ENCODE assay signal across 15 cellular contexts in genomic region chr7:134783294-134784069, GRCh38. TPM values are rescaled to one million over a fixed set of nuclear protein-coding genes. Genes with fewer than 3 reads are reported as not detected.
DNase-seq lines count a peak whose midpoint lies in the region; ATAC-seq, FAIRE-seq and TF ChIP-seq lines count a peak whose summit lies in the region.
"Had no signal": no experiment of that assay in that cellular context is flagged by ENCODE, and none has a peak within 500 bp of the region (broad histone marks: within the 10 kb centered on the region; RNA-seq: fewer than 3 reads in every experiment).

No MANE protein-coding gene starts in this region.

- H3K4me3 Mint-ChIP-seq in astrocyte (ENCODE audit: unreplicated experiment), result no peak overlapping the region
- no peak overlapping the region for H3K4me3 Mint-ChIP-seq in T-helper 17 cell
- H3K4me3 Mint-ChIP-seq: activated CD4-positive, alpha-beta memory T cell treated with anti-CD3 and anti-CD28 coated beads, Interleukin-2, amount 10 ng/mL, durations not matched to agents 7 days and 5 days; activated T-helper 17 cell treated with anti-CD3 and anti-CD28 coated beads, Interleukin-2, amount 50 U/mL, for 72 hours had no signal

- H4K20me1 ChIP-seq in BLaER1 treated with 17β-estradiol and CSF1 and Interleukin-3, amounts not matched to agents 10 nM and 100 nM, result no peaks in the 10 kb centered on the region
- H4K20me1 ChIP-seq in astrocyte (ENCODE audit: insufficient read depth, low read length) (peaks cover 88% of the 10 kb centered on the region), HepG2 (ENCODE audit: insufficient read depth, low read length) (no peaks in the 10 kb centered on the region), PC-9 (ENCODE audit: insufficient read depth) (no peaks in the 10 kb centered on the region)

- ATAC-seq in HepG2, result no peak
- peak; percentile 67 for ATAC-seq in stimulated activated naive CD8-positive, alpha-beta T cell treated with anti-CD3 and anti-CD28 coated beads, Interleukin-15, Interleukin-2, amounts not matched to agents 100 U/mL and 50 U/mL, for 24 hours
- no peak for ATAC-seq in T-helper 17 cell
- ATAC-seq: activated T-helper 17 cell treated with anti-CD3 and anti-CD28 coated beads, Interleukin-2, amount 50 U/mL, for 72 hours had no signal

- BruUV-seq in HepG2 (replicated peaks; lab: Mats Ljungman, UMichigan), result no TSS peak
- BruUV-seq in PC-9 (replicated peaks; lab: Mats Ljungman, UMichigan), result no TSS peak

- FAIRE-seq in astrocyte (lab: Jason Lieb, UNC) (no peak), HepG2 (lab: Jason Lieb, UNC) (no peak)

- peak overlapping the region; percentile 55 to 89 (median 76) for H3K4me2 ChIP-seq in BLaER1 treated with 17β-estradiol and CSF1 and Interleukin-3, amounts not matched to agents 10 nM and 100 nM
- H3K4me2 ChIP-seq in astrocyte (ENCODE audit: low read length) (peak overlapping the region; percentile 96), HepG2 (ENCODE audit: low read depth, low read length) (no peak overlapping the region), PC-9 (no peak overlapping the region)

- H3K27ac ChIP-seq in BLaER1 treated with 17β-estradiol and CSF1 and Interleukin-3, amounts not matched to agents 10 nM and 100 nM, result peak overlapping the region; percentile 23 to 72 (median 65); a peak in 17 of 22 replicates
- H3K27ac ChIP-seq in astrocyte (ENCODE audit: low read depth, low read length) (peak overlapping the region; percentile 93), HepG2 (ENCODE audit: extremely low read length, insufficient read depth, low read length) (no peak overlapping the region), PC-9 (no peak overlapping the region)
- H3K27ac ChIP-seq: upper lobe of left lung had no signal

- TF ChIP-seq EP300 in HepG2 (IDR thresholded peaks at IDR 0.05; ENCODE audit: low read depth in 2 of 2, low read length in 2 of 2) (no peak), HepG2 (CRISPR knock-in tag; IDR thresholded peaks at IDR 0.05; ENCODE audit: borderline replicate concordance) (no peak)

- no peak for TF ChIP-seq POLR2A in HepG2 (IDR thresholded peaks at IDR 0.05; ENCODE audit: insufficient read depth in 1 of 2, low read depth in 2 of 2, low read length in 2 of 2)

- no peaks in the 10 kb centered on the region for H3K9me3 Mint-ChIP-seq in astrocyte (ENCODE audit: unreplicated experiment)
- H3K9me3 Mint-ChIP-seq: activated CD4-positive, alpha-beta memory T cell treated with anti-CD3 and anti-CD28 coated beads, Interleukin-2, amount 10 ng/mL, durations not matched to agents 7 days and 5 days; activated T-helper 17 cell treated with anti-CD3 and anti-CD28 coated beads, Interleukin-2, amount 50 U/mL, for 72 hours had no signal

- peaks cover 63 to 94% (median 74%) of the 10 kb centered on the region in 10 experiments for H3K4me1 ChIP-seq in BLaER1 treated with 17β-estradiol and CSF1 and Interleukin-3, amounts not matched to agents 10 nM and 100 nM
- H3K4me1 ChIP-seq in astrocyte (ENCODE audit: insufficient read depth, low read length) (peaks cover 60% of the 10 kb centered on the region), HepG2 (ENCODE audit: insufficient read depth, low read length) (peaks cover 15% of the 10 kb centered on the region), PC-9 (replicated peaks; ENCODE audit: insufficient read depth) (peaks cover 26% of the 10 kb centered on the region)

- peak overlapping the region in 6 of 10 experiments; percentile 1 to 69 (median 61); a peak in 5 of 20 replicates for H3K4me3 ChIP-seq in BLaER1 treated with 17β-estradiol and CSF1 and Interleukin-3, amounts not matched to agents 10 nM and 100 nM
- H3K4me3 ChIP-seq in astrocyte (ENCODE audit: insufficient read depth, low read depth, low read length) (peak overlapping the region; percentile 99), HepG2 (replicated peaks in 1 of 3; ENCODE audit: insufficient read depth in 1 of 3, low read depth in 2 of 3, low read length in 3 of 3) (no peak overlapping the region), PC-9 (no peak overlapping the region)

- 57% methylated on average over 7 of the region's 7 CpGs for WGBS in HepG2 (ENCODE audit: low lambda C conversion rate)

- H3K27ac Mint-ChIP-seq in astrocyte (ENCODE audit: unreplicated experiment), result no peak overlapping the region
- H3K27ac Mint-ChIP-seq in T-helper 17 cell, result no peak overlapping the region
- H3K27ac Mint-ChIP-seq: activated CD4-positive, alpha-beta memory T cell treated with anti-CD3 and anti-CD28 coated beads, Interleukin-2, amount 10 ng/mL, durations not matched to agents 7 days and 5 days; activated T-helper 17 cell treated with anti-CD3 and anti-CD28 coated beads, Interleukin-2, amount 50 U/mL, for 72 hours had no signal

- TF ChIP-seq RAD21 in HepG2 (CRISPR knock-in tag; IDR thresholded peaks at IDR 0.05), result no peak

- H3K9ac ChIP-seq in BLaER1 treated with 17β-estradiol and CSF1 and Interleukin-3, amounts not matched to agents 10 nM and 100 nM, result peak overlapping the region in 4 of 11 experiments; percentile 4 to 78 (median 18); a peak in 1 of 22 replicates
- peak overlapping the region; percentile 99 for H3K9ac ChIP-seq in astrocyte (ENCODE audit: low read length)
- no peak overlapping the region for H3K9ac ChIP-seq in HepG2 (ENCODE audit: insufficient read depth, low read depth, low read length)

- intact Hi-C loops in HepG2 (cut with micrococcal nuclease; ENCODE audit: unreplicated experiment) (no loop called here), PC-9 (cut with micrococcal nuclease; ENCODE audit: unreplicated experiment) (loop anchor here (5.0 kb wide), 1 partner anchor 159 kb away; no protein-coding TSS in a partner anchor)

- DNase-seq in astrocyte (ENCODE audit: low read depth) (no peak), HepG2 (ENCODE audit: low spot score) (no peak), NAMALWA (ENCODE audit: low spot score) (no peak), dedifferentiated amniotic fluid mesenchymal stem cell (ENCODE audit: extremely low spot score) (no peak), PC-9 (no peak), T-helper 17 cell (no peak)
- no peak for DNase-seq in stimulated activated naive CD8-positive, alpha-beta T cell treated with anti-CD3 and anti-CD28 coated beads, Interleukin-15, Interleukin-2, amounts not matched to agents 100 U/mL and 50 U/mL, for 24 hours
- DNase-seq: activated CD4-positive, alpha-beta memory T cell treated with anti-CD3 and anti-CD28 coated beads, Interleukin-2, amount 10 ng/mL, durations not matched to agents 7 days and 5 days; BE2C; DND-41; Karpas-422; NCI-H187 treated with DMSO at 0.1 percent for 48 hours; upper lobe of left lung had no signal

- H3K4me1 Mint-ChIP-seq in astrocyte (ENCODE audit: low read depth, unreplicated experiment) (peaks cover 23% of the 10 kb centered on the region), T-helper 17 cell (no peaks in the 10 kb centered on the region)
- H3K4me1 Mint-ChIP-seq: activated CD4-positive, alpha-beta memory T cell treated with anti-CD3 and anti-CD28 coated beads, Interleukin-2, amount 10 ng/mL, durations not matched to agents 7 days and 5 days; activated T-helper 17 cell treated with anti-CD3 and anti-CD28 coated beads, Interleukin-2, amount 50 U/mL, for 72 hours had no signal

- in situ Hi-C loops in HepG2 (cut with HindIII; ENCODE audit: extremely low pct_ligation_motif_present, low pct_unique_long_range_greater_than_20kb), result no loop called here

- H3K79me2 ChIP-seq in astrocyte (ENCODE audit: insufficient read depth, low read length), result peaks cover 90% of the 10 kb centered on the region
- no peaks in the 10 kb centered on the region for H3K79me2 ChIP-seq in HepG2 (ENCODE audit: insufficient read depth, low read length)
- H3K79me2 ChIP-seq in PC-9 (ENCODE audit: low read depth), result no peaks in the 10 kb centered on the region

- H2AFZ ChIP-seq in astrocyte (ENCODE audit: low read depth, low read length) (no peak overlapping the region), HepG2 (ENCODE audit: low read length) (no peak overlapping the region), PC-9 (no peak overlapping the region)

- CTCF ChIA-PET in HepG2 (lab: Yijun Ruan, JAX; ENCODE audit: low intra/inter-chr PET ratio, low total read pairs) (no interaction called here), PC-9 (lab: Charles Lee) (no interaction called here)

- POLR2A ChIA-PET in HepG2 (lab: Yijun Ruan, JAX), result no interaction called here
- POLR2A ChIA-PET in PC-9 (lab: Charles Lee; ENCODE audit: unreplicated experiment), result interaction anchor here (0.6 kb wide), 2 partner anchors 94 to 151 kb away, joined by 3 to 4 read pairs; no protein-coding TSS in a partner anchor

- H3F3A ChIP-seq in PC-9 (ENCODE audit: insufficient read depth, low read depth), result peaks cover 15% of the 10 kb centered on the region; the same call in 1 of the 2 replicates

- H3K36me3 Mint-ChIP-seq in astrocyte (ENCODE audit: low read depth, unreplicated experiment) (peaks cover 26% of the 10 kb centered on the region), T-helper 17 cell (ENCODE audit: low read depth) (no peaks in the 10 kb centered on the region)

- H3K27me3 ChIP-seq in BLaER1 treated with 17β-estradiol and CSF1 and Interleukin-3, amounts not matched to agents 10 nM and 100 nM, result no peaks in the 10 kb centered on the region; a peak in 1 of 22 replicates
- H3K27me3 ChIP-seq in astrocyte (ENCODE audit: insufficient read depth, low read length) (no peaks in the 10 kb centered on the region), HepG2 (ENCODE audit: control insufficient read depth in 1 of 2, insufficient read depth in 2 of 2, low read length in 2 of 2) (no peaks in the 10 kb centered on the region), PC-9 (ENCODE audit: insufficient read depth, low read depth) (no peaks in the 10 kb centered on the region)
- H3K27me3 ChIP-seq: upper lobe of left lung had no signal

- TF ChIP-seq CTCF in astrocyte (IDR thresholded peaks at IDR 0.05; ENCODE audit: insufficient read depth, low read depth, low read length) (no peak), HepG2 (CRISPR knock-in tag; IDR thresholded peaks at IDR 0.05) (no peak), PC-9 (conservative IDR thresholded peaks at IDR 0.05) (no peak)

- peaks cover 0 to 28% (median 0%) of the 10 kb centered on the region in 11 experiments; a peak in 4 of 22 replicates for H3K36me3 ChIP-seq in BLaER1 treated with 17β-estradiol and CSF1 and Interleukin-3, amounts not matched to agents 10 nM and 100 nM
- H3K36me3 ChIP-seq in astrocyte (ENCODE audit: insufficient read depth, low read length), result peaks cover 41% of the 10 kb centered on the region
- no peaks in the 10 kb centered on the region for H3K36me3 ChIP-seq in HepG2 (replicated peaks in 1 of 2; ENCODE audit: control insufficient read depth in 1 of 2, insufficient read depth in 2 of 2, low read length in 2 of 2)
- H3K36me3 ChIP-seq in PC-9 (ENCODE audit: low read depth), result no peaks in the 10 kb centered on the region
- H3K36me3 ChIP-seq: BE2C had no signal

- no peaks in the 10 kb centered on the region for H3K9me2 ChIP-seq in PC-9 (ENCODE audit: insufficient read depth)

- H3K27me3 Mint-ChIP-seq in astrocyte (ENCODE audit: low read depth, unreplicated experiment), result no peaks in the 10 kb centered on the region
- peaks cover 19% of the 10 kb centered on the region for H3K27me3 Mint-ChIP-seq in T-helper 17 cell

- H3K9me3 ChIP-seq in BLaER1 treated with 17β-estradiol and CSF1 and Interleukin-3, amounts not matched to agents 10 nM and 100 nM (replicated peaks in 1 of 11), result peaks cover 0 to 31% (median 15%) of the 10 kb centered on the region in 11 experiments; a peak in 14 of 22 replicates
- H3K9me3 ChIP-seq in astrocyte (ENCODE audit: insufficient read depth, low read depth, low read length) (no peaks in the 10 kb centered on the region), HepG2 (ENCODE audit: low read length) (no peaks in the 10 kb centered on the region), PC-9 (ENCODE audit: insufficient read depth, low read depth) (no peaks in the 10 kb centered on the region), T-helper 17 cell (ENCODE audit: control insufficient read depth, low read length, poor library complexity, severe bottlenecking) (no peaks in the 10 kb centered on the region)
- H3K9me3 ChIP-seq: BE2C, upper lobe of left lung had no signal

RNA-seq across cellular contexts. Expression of gene CALD1, which starts 4.0 kb away (rescaled TPM):
- total RNA-seq in astrocyte, result 1,834 and 1,872 TPM in 2 replicates
- 61.2 and 112 TPM in 2 replicates for total RNA-seq in HepG2 (2016; rRNA removed; fragmentation: Illumina TruSeq; extraction: Trizol)
- 6.9 and 7.3 TPM in 2 replicates for total RNA-seq in HepG2 (2016; cell fraction: cytosol; rRNA removed; fragmentation: Illumina TruSeq; extraction: Trizol; ENCODE audit: low read depth)
- total RNA-seq in HepG2 (2016; cell fraction: insoluble cytoplasmic fraction; rRNA removed; fragmentation: Illumina TruSeq; extraction: Trizol), result 58.1 and 110 TPM in 2 replicates
- total RNA-seq in HepG2 (2016; cell fraction: membrane; rRNA removed; fragmentation: Illumina TruSeq; extraction: Trizol), result 23.3 and 28.0 TPM in 2 replicates
- 90.3 and 105 TPM in 2 replicates for total RNA-seq in HepG2 (2016; cell fraction: nucleus; rRNA removed; fragmentation: Illumina TruSeq; extraction: Trizol)
- 40.5 and 53.0 TPM in 2 replicates for polyA plus RNA-seq in HepG2 (2011; rRNA removed)
- 23.1 and 27.0 TPM in 2 replicates for polyA plus RNA-seq in HepG2 (2011; cell fraction: cytosol; rRNA removed)
- polyA plus RNA-seq in HepG2 (2011; cell fraction: nucleus; rRNA removed), result 43.6 and 46.2 TPM in 2 replicates
- polyA plus RNA-seq in HepG2 (2012), result 46.2 and 70.1 TPM in 2 replicates
- 5.7 and 5.9 TPM in 2 replicates for polyA plus RNA-seq in HepG2 (2016; cell fraction: cytosol; fragmentation: Illumina TruSeq; extraction: Trizol; ENCODE audit: low read depth)
- 68.7 and 69.2 TPM in 2 replicates for polyA plus RNA-seq in HepG2 (2016; cell fraction: insoluble cytoplasmic fraction; fragmentation: Illumina TruSeq; extraction: Trizol; ENCODE audit: low read depth)
- polyA plus RNA-seq in HepG2 (2016; cell fraction: membrane; fragmentation: Illumina TruSeq; extraction: Trizol; ENCODE audit: low read depth), result 15.4 and 18.4 TPM in 2 replicates
- polyA plus RNA-seq in HepG2 (2016; cell fraction: nucleus; fragmentation: Illumina TruSeq; extraction: Trizol; ENCODE audit: insufficient read depth, low read depth), result 147 and 164 TPM in 2 replicates
- 12.7 and 23.5 TPM in 2 replicates for polyA minus RNA-seq in HepG2 (2011; rRNA and poly(A)+ RNA removed; ENCODE audit: low replicate concordance)
- polyA minus RNA-seq in HepG2 (2011; cell fraction: cytosol; rRNA and poly(A)+ RNA removed), result 42.9 and 53.8 TPM in 2 replicates
- polyA minus RNA-seq in HepG2 (2011; cell fraction: nucleus; rRNA and poly(A)+ RNA removed), result 76.2 and 91.5 TPM in 2 replicates
- 84.4 and 97.5 TPM in 2 replicates for total RNA-seq in PC-9 (2021)
- total RNA-seq in T-helper 17 cell, result 1 to 10 TPM in 1 of 2 donors, under 1 TPM in 1; 0.62 to 9.2 TPM

Comparison
In these comparisons a context has a peak if more than half of its experiments do, and no peak if none do; other contexts are left out.
1. H3K27ac ChIP-seq: peak in BLaER1 treated with 17β-estradiol and CSF1 and Interleukin-3, amounts not matched to agents 10 nM and 100 nM (11 of 11) and astrocyte (single experiment); none in HepG2 (single experiment) and PC-9 (single experiment).
2. H3K4me2 ChIP-seq: peak in BLaER1 treated with 17β-estradiol and CSF1 and Interleukin-3, amounts not matched to agents 10 nM and 100 nM (11 of 11) and astrocyte (single experiment); none in HepG2 (single experiment) and PC-9 (single experiment).
3. H3K4me3 ChIP-seq: peak in BLaER1 treated with 17β-estradiol and CSF1 and Interleukin-3, amounts not matched to agents 10 nM and 100 nM (6 of 10) and astrocyte (single experiment); none in HepG2 (0 of 3) and PC-9 (single experiment).
4. RNA of gene CALD1, which starts 4.0 kb away (total RNA-seq): 1,834 to 1,872 TPM in astrocyte; 6.9 to 112 TPM in HepG2, 84.4 to 97.5 TPM in PC-9 and 0.62 to 9.2 TPM in T-helper 17 cell; every median in the first group is over 10 times any median in the second.